Comparison of ENCODE assay signal across 8 cellular contexts in the genomic region with DNA sequence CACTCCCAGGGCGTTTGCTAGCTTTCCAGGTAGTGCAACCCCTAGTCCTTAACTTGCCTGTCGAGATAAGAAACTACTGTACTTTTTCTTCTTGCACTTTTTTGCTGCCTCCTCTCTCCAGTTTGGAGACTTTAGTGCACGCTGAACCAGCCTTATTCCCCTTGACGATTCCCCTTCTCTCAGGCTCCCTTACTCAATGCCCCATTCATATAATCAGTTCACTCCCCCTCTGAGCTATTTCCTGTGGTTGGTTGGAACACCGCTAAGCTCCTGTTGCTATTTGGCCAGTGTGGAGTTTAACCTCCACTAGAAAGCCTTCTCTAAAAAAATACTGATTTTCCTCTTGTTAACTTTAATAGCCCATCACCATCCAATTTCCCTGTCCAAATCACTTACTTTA. TPM values are rescaled to one million over a fixed set of nuclear protein-coding genes. Genes with fewer than 3 reads are reported as not detected.
A peak's percentile ranks its signal among the peaks of the same experiment; 100 is the strongest.
DNase-seq lines count a peak whose midpoint lies in the region; ATAC-seq and TF ChIP-seq lines count a peak whose summit lies in the region.

No MANE protein-coding gene starts in this region.

- peaks cover 17 to 23% of the 10 kb centered on the region in 2 experiments for H3K4me1 Mint-ChIP-seq in H9

- no peaks in the 10 kb centered on the region for H3K27me3 Mint-ChIP-seq in H9 (ENCODE audit: low read depth)

- no peaks in the 10 kb centered on the region for H3K79me2 ChIP-seq in H9 (ENCODE audit: insufficient read depth, low read length)

- H3K36me3 ChIP-seq in NT2/D1 (ENCODE audit: insufficient read depth, insufficient read length, low read length) (peaks cover 16% of the 10 kb centered on the region), iPS-20b (ENCODE audit: insufficient read depth, low read depth, low read length) (no peaks in the 10 kb centered on the region)

- H3K9me3 ChIP-seq in H9 (ENCODE audit: control insufficient read depth, low read depth, low read length) = no peaks in the 10 kb centered on the region
- no peaks in the 10 kb centered on the region for H3K9me3 ChIP-seq in NT2/D1 (ENCODE audit: insufficient read depth, low read length)
- H3K9me3 ChIP-seq in iPS-20b (ENCODE audit: insufficient read depth, low read depth, low read length) = no peaks in the 10 kb centered on the region

- H3K4me2 ChIP-seq in H9 (ENCODE audit: insufficient read depth, insufficient read length, low read length) = peak overlapping the region; percentile 84

- no peak for TF ChIP-seq CTCF in H9 (conservative IDR thresholded peaks at IDR 0.05)

- H4K8ac ChIP-seq in H9 (replicated peaks; ENCODE audit: insufficient read length, low read depth, low read length) = no peak overlapping the region

- H2BK5ac ChIP-seq in H9 (ENCODE audit: insufficient read length, low read length) = no peak overlapping the region

- H3K9ac ChIP-seq in H9 (ENCODE audit: extremely low read depth, insufficient read length, low read length) (peak overlapping the region; percentile 31), NT2/D1 (ENCODE audit: insufficient read length, low read depth) (peak overlapping the region; percentile 87), iPS-20b (ENCODE audit: low read depth, low read length) (peak overlapping the region; percentile 76; the same call in 1 of the 2 replicates)

- no peak overlapping the region for H2BK120ac ChIP-seq in H9 (ENCODE audit: low read depth, low read length, poor library complexity, severe bottlenecking)

- no peak overlapping the region for H3K23ac ChIP-seq in H9 (ENCODE audit: insufficient read length, low read depth, low read length)

- no peak overlapping the region for H2BK12ac ChIP-seq in H9 (ENCODE audit: insufficient read length, low read depth, low read length)

- H3K27me3 ChIP-seq in H9 (ENCODE audit: insufficient read depth, low read length) (no peaks in the 10 kb centered on the region), NT2/D1 (ENCODE audit: insufficient read depth, insufficient read length) (no peaks in the 10 kb centered on the region), iPS-20b (ENCODE audit: insufficient read depth, low read length) (no peaks in the 10 kb centered on the region)

- H2AK5ac ChIP-seq in H9 (ENCODE audit: insufficient read length, low read length) = no peak overlapping the region

- peak overlapping the region; percentile 94 to 96 for H3K4me3 Mint-ChIP-seq in H9

- no peak overlapping the region for H3K14ac ChIP-seq in H9 (ENCODE audit: insufficient read depth, low read length)

- no CpG with 5 or more reads among the region's 5 CpGs for WGBS in H9 (ENCODE audit: extremely low coverage, insufficient read length, low lambda C conversion rate)

- no peak overlapping the region for H2BK20ac ChIP-seq in H9 (ENCODE audit: low read depth, low read length, poor library complexity, severe bottlenecking)

- no peak overlapping the region for H3T11ph ChIP-seq in H9 (ENCODE audit: low read length)

- no peak overlapping the region for H3K18ac ChIP-seq in H9 (ENCODE audit: insufficient read length, low read depth, low read length)

- peak overlapping the region; percentile 68 to 95 (median 94) for H3K27ac Mint-ChIP-seq in H9

- H2BK15ac ChIP-seq in H9 (ENCODE audit: low read depth, low read length) = no peak overlapping the region

- no peak overlapping the region for H2AFZ ChIP-seq in H9 (ENCODE audit: low read length)

- H3K4me3 ChIP-seq in NT2/D1 (ENCODE audit: insufficient read length, low read depth) (peak overlapping the region; percentile 83), iPS-20b (ENCODE audit: low read length) (peak overlapping the region; percentile 92), skin epidermis (peak overlapping the region; percentile 52 to 89 (median 75))

- no peak overlapping the region for H4K5ac ChIP-seq in H9 (ENCODE audit: insufficient read length, low read depth, low read length)

- H3K36me3 Mint-ChIP-seq in H9 (ENCODE audit: insufficient read depth in 1 of 3, low read depth in 3 of 3) = peaks cover 3 to 14% (median 6%) of the 10 kb centered on the region in 3 experiments; a peak in 4 of 7 replicates

- no peak for ATAC-seq in HG02981 (IDR thresholded peaks at IDR 0.05; ENCODE audit: unreplicated experiment)

- H3K4me1 ChIP-seq in H9 (ENCODE audit: insufficient read depth, low read length) = no peaks in the 10 kb centered on the region
- no peaks in the 10 kb centered on the region for H3K4me1 ChIP-seq in NT2/D1 (ENCODE audit: insufficient read depth, insufficient read length)
- H3K4me1 ChIP-seq in iPS-20b (ENCODE audit: insufficient read depth, low read length) = peaks cover 5% of the 10 kb centered on the region

- H4K91ac ChIP-seq in H9 (ENCODE audit: insufficient read length, low read depth, low read length) = no peak overlapping the region

- H4K20me1 ChIP-seq in H9 (ENCODE audit: control insufficient read depth, insufficient read depth, insufficient read length) = no peaks in the 10 kb centered on the region

- DNase-seq in CD1c-positive myeloid dendritic cell (ENCODE audit: extremely low spot score) (peak; percentile 43), H9 (no peak), NT2/D1 (ENCODE audit: low read depth, low spot score) (peak; percentile 77), brain pericyte (ENCODE audit: low read depth, low spot score) (peak; percentile 16)
- no peak for DNase-seq in effector CD8-positive, alpha-beta T cell (lab: John Stamatoyannopoulos, UW)

- H3K27ac ChIP-seq in H9 (ENCODE audit: insufficient read length, low read depth, low read length) (no peak overlapping the region), iPS-20b (ENCODE audit: low read length) (peak overlapping the region; percentile 23), skin epidermis (peak overlapping the region; percentile 82 to 98 (median 95))

- H3K79me1 ChIP-seq in H9 (ENCODE audit: insufficient read depth, low read depth, low read length, poor library complexity, severe bottlenecking) = no peaks in the 10 kb centered on the region

- no peaks in the 10 kb centered on the region; a peak in 2 of 5 replicates for H3K9me3 Mint-ChIP-seq in H9

- H3K4ac ChIP-seq in H9 (ENCODE audit: low read depth, low read length) = no peak overlapping the region

- H3K23me2 ChIP-seq in H9 (ENCODE audit: insufficient read length, low read depth, low read length, poor library complexity, severe bottlenecking) = peaks cover 6% of the 10 kb centered on the region

- H3K56ac ChIP-seq in H9 (ENCODE audit: insufficient read length, low read depth, low read length) = no peak overlapping the region

RNA-seq across cellular contexts. Expression of gene CREBL2, which starts 0.7 kb away (rescaled TPM):
- 18.1 and 18.3 TPM in 2 replicates for total RNA-seq in H9 (2021)

RNA-seq across cellular contexts. Expression of gene DUSP16, which starts 49.7 kb away (rescaled TPM):
- 62.5 and 64.0 TPM in 2 replicates for total RNA-seq in H9 (2021)

Comparison
In these comparisons a context has a peak if more than half of its experiments do, and no peak if none do; other contexts are left out.
1. DNase-seq: peak in CD1c-positive myeloid dendritic cell (single experiment), NT2/D1 (single experiment) and brain pericyte (single experiment); none in H9 (single experiment) and effector CD8-positive, alpha-beta T cell (single experiment).
2. H3K9ac ChIP-seq: peak in every context shown above with its lines; median percentile 87 in NT2/D1; 76 in iPS-20b; 31 in H9.
3. Peak in every context shown above with its lines, with median percentiles within 50 percentile points of each other: H3K4me3 ChIP-seq.